ENCODE assay signal across 29 cellular contexts in genomic region chr10:35165811-35166210, GRCh38. TPM values are rescaled to one million over a fixed set of nuclear protein-coding genes. Genes with fewer than 3 reads are reported as not detected.
DNase-seq lines count a peak whose midpoint lies in the region; ATAC-seq, FAIRE-seq and TF ChIP-seq lines count a peak whose summit lies in the region.
"Had no signal": no experiment of that assay in that cellular context is flagged by ENCODE, and none has a peak within 500 bp of the region (broad histone marks: within the 10 kb centered on the region; RNA-seq: fewer than 3 reads in every experiment).

No MANE protein-coding gene starts in this region.

- no peak overlapping the region for H3K4me3 ChIP-seq in K562
- H3K4me3 ChIP-seq: A549; BLaER1; BLaER1 treated with 17β-estradiol and CSF1 and Interleukin-3, amounts not matched to agents 10 nM and 100 nM had no signal

- no peaks in the 10 kb centered on the region for H3K79me2 ChIP-seq in K562 (ENCODE audit: control insufficient read depth, insufficient read depth, low read length)

- intact Hi-C loops in K562 (cut with micrococcal nuclease), result no loop called here

- H3K4me2 ChIP-seq in K562 (ENCODE audit: insufficient read depth, low read length), result no peak overlapping the region
- H3K4me2 ChIP-seq: A549; BLaER1; BLaER1 treated with 17β-estradiol and CSF1 and Interleukin-3, amounts not matched to agents 10 nM and 100 nM had no signal

- no peaks in the 10 kb centered on the region for H3K4me1 ChIP-seq in K562 (replicated peaks in 1 of 2; ENCODE audit: control insufficient read depth in 2 of 2, insufficient read depth in 2 of 2, low read length in 2 of 2)
- H3K4me1 ChIP-seq: A549, BE2C, Caco-2 had no signal

- DNase-seq in K562 (ENCODE audit: extremely low read depth in 1 of 4, low spot score in 3 of 4), result no peak
- DNase-seq in stimulated activated naive CD4-positive, alpha-beta T cell treated with Interleukin-2 at 50 U/mL for 16 hours (lab: John Stamatoyannopoulos, UW), result no peak
- DNase-seq: 8988T; ACHN; AML-193; BE2C; C1 segment of cervical spinal cord; Caco-2; Calu3; CD4-positive, alpha-beta memory T cell; CD4-positive, alpha-beta T cell; CD4-positive, CD25-positive, alpha-beta regulatory T cell; CD8-positive, alpha-beta memory T cell; CD8-positive, alpha-beta T cell; COR-L47; DMS 273 treated with DMSO at 0.1 percent for 48 hours; DMS153; DMS53; DMS79; DMS79 treated with DMSO at 0.1 percent for 48 hours; DND-41; EL had no signal

- no peak for TF ChIP-seq RAD21 in K562 (CRISPR knock-in tag; conservative IDR thresholded peaks at IDR 0.05 in 1 of 2, IDR thresholded peaks at IDR 0.05 in 1 of 2)

- H3K27me3 ChIP-seq in K562 (ENCODE audit: control insufficient read depth in 2 of 2, insufficient read depth in 2 of 2, low read length in 2 of 2), result no peaks in the 10 kb centered on the region
- H3K27me3 ChIP-seq: BE2C; BLaER1; BLaER1 treated with 17β-estradiol and CSF1 and Interleukin-3, amounts not matched to agents 10 nM and 100 nM had no signal

- POLR2A ChIA-PET in K562 (lab: Yijun Ruan, JAX), result interaction anchor here (1.3 kb wide), 1 partner anchor 9 kb away, joined by 3 read pairs; no protein-coding TSS in a partner anchor

- H2AFZ ChIP-seq in K562 (ENCODE audit: low read depth, low read length), result no peak overlapping the region

- H4K20me1 ChIP-seq in K562 (replicated peaks; ENCODE audit: control insufficient read depth, insufficient read depth, low read length), result no peaks in the 10 kb centered on the region
- H4K20me1 ChIP-seq: BLaER1; BLaER1 treated with 17β-estradiol and CSF1 and Interleukin-3, amounts not matched to agents 10 nM and 100 nM had no signal

- ATAC-seq in K562, result no peak
- ATAC-seq: A549; CD8-positive, alpha-beta T cell had no signal

- TF ChIP-seq EP300 in K562 (IDR thresholded peaks at IDR 0.05; ENCODE audit: low read length), result no peak

- no peak for TF ChIP-seq CTCF in K562 (IDR thresholded peaks at IDR 0.05 in 2 of 3, conservative IDR thresholded peaks at IDR 0.05 in 1 of 3; ENCODE audit: insufficient read depth in 2 of 3, low read depth in 1 of 3, low read length in 3 of 3)

- H3K9ac ChIP-seq in K562 (ENCODE audit: insufficient read depth in 1 of 2, low read depth in 2 of 2, low read length in 2 of 2), result no peak overlapping the region
- H3K9ac ChIP-seq: BLaER1; BLaER1 treated with 17β-estradiol and CSF1 and Interleukin-3, amounts not matched to agents 10 nM and 100 nM had no signal

- no peaks in the 10 kb centered on the region for H3K9me3 ChIP-seq in K562 (replicated peaks; ENCODE audit: control insufficient read depth, insufficient read depth, low read depth, low read length)
- H3K9me3 ChIP-seq: A549, BE2C, Caco-2 had no signal

- CTCF ChIA-PET in K562 (lab: Yijun Ruan, JAX; ENCODE audit: low intra/inter-chr PET ratio), result interaction anchor here (0.6 kb wide), 1 partner anchor 28 kb away, joined by 4 read pairs; no protein-coding TSS in a partner anchor

- no peak for FAIRE-seq in K562 (lab: Jason Lieb, UNC)
- FAIRE-seq: A204.1, A549, D721Med had no signal

- no peak for TF ChIP-seq POLR2A in K562 (conservative IDR thresholded peaks at IDR 0.05)

- H3K9me1 ChIP-seq in K562 (ENCODE audit: control insufficient read depth, insufficient read depth, low read length), result no peaks in the 10 kb centered on the region

- no TSS peak for BruUV-seq in K562 (replicated peaks; lab: Mats Ljungman, UMichigan)

- 88% methylated on average over 2 of the region's 2 CpGs for WGBS in K562 (ENCODE audit: insufficient coverage, low coverage, missing lambda C conversion rate)

- no peaks in the 10 kb centered on the region for H3K36me3 ChIP-seq in K562 (ENCODE audit: control insufficient read depth, insufficient read depth, low read length)
- H3K36me3 ChIP-seq: BE2C; BLaER1; BLaER1 treated with 17β-estradiol and CSF1 and Interleukin-3, amounts not matched to agents 10 nM and 100 nM had no signal

- H3K27ac ChIP-seq in K562 (ENCODE audit: extremely low read depth, low read depth, low read length), result no peak overlapping the region
- H3K27ac ChIP-seq: 22Rv1; A549; BLaER1; BLaER1 treated with 17β-estradiol and CSF1 and Interleukin-3, amounts not matched to agents 10 nM and 100 nM; C4-2B had no signal

- in situ Hi-C loops in K562 (cut with MboI), result no loop called here

TF ChIP-seq in K562, 482 proteins besides CTCF, POLR2A, EP300 and RAD21:
- TF ChIP-seq ZNF507 (tag; conservative IDR thresholded peaks at IDR 0.05) (peak; percentile 94), ZNF354B (CRISPR knock-in tag; IDR thresholded peaks at IDR 0.05) (peak; percentile 59; the same call in 1 of the 2 replicates), ZBED1 (IDR thresholded peaks at IDR 0.05) (no peak)

RNA-seq across cellular contexts. Expression of gene CREM, which starts 39.2 kb away (rescaled TPM):
- total RNA-seq in K562 (2011; cell fraction: chromatin; rRNA removed; ENCODE audit: low replicate concordance), result 17.8 and 46.7 TPM in 2 replicates
- 15.3 and 16.1 TPM in 2 replicates for total RNA-seq in K562 (2011; cell fraction: nucleolus; rRNA removed)
- 22.4 and 38.3 TPM in 2 replicates for total RNA-seq in K562 (2011; cell fraction: nucleoplasm; rRNA removed)
- 46.6 and 50.7 TPM in 2 replicates for total RNA-seq in K562 (2014; rRNA removed)
- total RNA-seq in K562 (2014; rRNA removed; fragmentation: Illumina TruSeq; extraction: Trizol), result 50.4 and 59.9 TPM in 2 replicates
- total RNA-seq in K562 (2015; rRNA removed; fragmentation: Illumina TruSeq; extraction: Trizol), result 38.6 and 39.1 TPM in 2 replicates
- total RNA-seq in K562 (2021), result 43.7 and 46.4 TPM in 2 replicates
- 51.7 and 70.2 TPM in 2 replicates for polyA plus RNA-seq in K562 (2011; rRNA removed)
- 37.7 and 43.8 TPM in 2 replicates for polyA plus RNA-seq in K562 (2011; cell fraction: cytosol; rRNA removed)
- polyA plus RNA-seq in K562 (2011; cell fraction: nucleus; rRNA removed), result 16.7 and 18.8 TPM in 2 replicates
- polyA plus RNA-seq in K562 (2012), result 51.9 and 60.3 TPM in 2 replicates
- polyA plus RNA-seq in K562 (2014; fragmentation: Illumina TruSeq; extraction: Trizol), result 44.2 and 51.3 TPM in 2 replicates
- 10 to 100 TPM; 47.0 to 48.3 TPM for polyA plus RNA-seq in K562 (2014; fragmentation: Nextera tagmentation; extraction: Ambion mirVana)
- 63.0 and 69.4 TPM in 2 replicates for polyA plus RNA-seq in K562 (2014; rRNA removed)
- 37.0 and 37.8 TPM in 2 replicates for polyA minus RNA-seq in K562 (2011; rRNA and poly(A)+ RNA removed)
- polyA minus RNA-seq in K562 (2011; cell fraction: cytosol; rRNA and poly(A)+ RNA removed), result 13.2 and 13.5 TPM in 2 replicates
- 11.7 and 14.1 TPM in 2 replicates for polyA minus RNA-seq in K562 (2011; cell fraction: nucleus; rRNA and poly(A)+ RNA removed)
